2 cellular contexts compared by ENCODE assay signal in the genomic region with DNA sequence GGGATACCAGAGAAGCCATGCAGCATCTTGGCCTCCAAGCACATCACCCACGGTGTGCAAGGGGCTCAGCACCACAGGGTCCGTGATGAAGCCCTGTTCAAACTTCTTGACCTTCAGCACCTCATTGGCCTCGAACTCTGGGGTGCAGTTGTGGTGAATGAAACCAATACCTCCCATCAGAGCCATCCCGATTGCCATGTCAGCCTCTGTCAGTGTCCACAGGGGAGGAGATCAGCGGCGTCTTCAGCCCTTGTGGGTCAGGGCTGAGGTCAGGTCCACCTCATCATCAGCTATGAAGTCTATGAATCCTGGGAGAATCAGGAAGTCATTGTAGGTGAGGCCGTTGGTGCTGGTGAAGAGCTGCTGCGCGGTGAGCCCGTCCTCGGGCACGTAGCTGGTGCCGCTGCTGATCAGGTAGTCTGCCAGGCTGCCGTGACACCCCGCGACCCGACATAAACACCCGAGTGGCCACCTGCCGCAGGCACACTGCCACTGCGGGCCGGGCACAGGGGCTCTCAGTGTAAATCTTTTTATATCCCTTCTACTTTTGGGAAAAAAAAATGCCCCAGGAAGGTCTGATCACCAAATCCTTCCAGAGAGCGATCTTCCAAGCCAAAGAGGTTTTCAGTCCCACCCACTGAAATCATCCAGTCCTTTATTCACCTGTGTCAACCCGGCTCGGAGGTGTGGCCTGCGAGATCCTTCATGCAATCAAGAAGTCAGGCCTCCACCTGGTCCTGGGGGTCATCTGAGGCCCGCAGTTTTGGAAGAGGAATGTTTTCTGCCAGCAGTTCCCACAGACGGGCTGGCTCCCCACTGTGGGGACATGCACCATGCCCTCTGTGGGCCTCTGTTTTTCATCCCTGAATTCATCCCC.
TF ChIP-seq lines count a peak whose summit lies in the region.

No MANE protein-coding gene starts in this region.

TF ChIP-seq in K562, 482 proteins besides CTCF, POLR2A, EP300 and RAD21:
- TF ChIP-seq POLR2G (IDR thresholded peaks at IDR 0.05; ENCODE audit: low read depth, low read length) (peak; percentile 47; the same call in 1 of the 2 replicates), SRSF3 (IDR thresholded peaks at IDR 0.05; ENCODE audit: insufficient read depth, low read length) (no peak)
- TF ChIP-seq, protein P1, sequence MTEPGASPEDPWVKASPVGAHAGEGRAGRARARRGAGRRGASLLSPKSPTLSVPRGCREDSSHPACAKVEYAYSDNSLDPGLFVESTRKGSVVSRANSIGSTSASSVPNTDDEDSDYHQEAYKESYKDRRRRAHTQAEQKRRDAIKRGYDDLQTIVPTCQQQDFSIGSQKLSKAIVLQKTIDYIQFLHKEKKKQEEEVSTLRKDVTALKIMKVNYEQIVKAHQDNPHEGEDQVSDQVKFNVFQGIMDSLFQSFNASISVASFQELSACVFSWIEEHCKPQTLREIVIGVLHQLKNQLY (CRISPR knock-in tag; conservative IDR thresholded peaks at IDR 0.05), result no peak
TF ChIP-seq in K562: peak in this region for 1.

TF ChIP-seq in HepG2, 621 proteins besides CTCF, POLR2A, EP300 and RAD21:
- TF ChIP-seq NAIF1 (CRISPR knock-in tag; IDR thresholded peaks at IDR 0.05; ENCODE audit: borderline replicate concordance) (no peak), MAFF (IDR thresholded peaks at IDR 0.05; ENCODE audit: low read depth, low read length) (no peak), AGO2 (optimal IDR thresholded peaks at IDR 0.05; ENCODE audit: low read depth, low read length) (peak; percentile 52)
